18 cellular contexts compared by ENCODE assay signal in the genomic region with DNA sequence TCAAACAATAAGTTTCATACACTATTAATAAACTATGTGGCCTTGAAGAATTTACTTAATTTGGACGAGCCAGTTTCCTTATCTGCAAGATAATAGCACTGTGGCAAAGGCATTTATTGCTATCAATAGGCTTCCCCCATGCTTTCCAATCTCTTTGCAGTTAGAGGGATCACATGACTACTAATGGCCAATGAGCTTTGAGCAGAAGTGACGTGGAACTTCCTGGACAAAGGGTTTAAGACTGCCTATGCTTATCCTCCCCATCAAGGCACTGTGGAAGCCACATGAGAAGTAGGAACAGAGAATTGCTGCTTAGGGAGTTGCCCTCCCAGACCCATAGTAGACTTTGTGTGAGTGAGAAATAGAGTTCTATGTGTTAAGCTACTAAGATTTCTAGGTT. TPM values are rescaled to one million over a fixed set of nuclear protein-coding genes. Genes with fewer than 3 reads are reported as not detected.
DNase-seq lines count a peak whose midpoint lies in the region; ATAC-seq and TF ChIP-seq lines count a peak whose summit lies in the region.
"Had no signal": no experiment of that assay in that cellular context is flagged by ENCODE, and none has a peak within 500 bp of the region (broad histone marks: within the 10 kb centered on the region; RNA-seq: fewer than 3 reads in every experiment).

No MANE protein-coding gene starts in this region.

- H3K4me2 ChIP-seq in DND-41 (ENCODE audit: insufficient read depth, low read length), result no peak overlapping the region
- H3K4me2 ChIP-seq: BLaER1 treated with 17β-estradiol and CSF1 and Interleukin-3, amounts not matched to agents 10 nM and 100 nM had no signal

- TF ChIP-seq CTCF in DND-41 (IDR thresholded peaks at IDR 0.05; ENCODE audit: borderline replicate concordance, extremely low read depth, low read length, poor library complexity, severe bottlenecking), result no peak
- TF ChIP-seq CTCF in omental fat pad (IDR thresholded peaks at IDR 0.05), result no peak

- DNase-seq in DND-41, result no peak
- DNase-seq in Jurkat, Clone E6-1 (ENCODE audit: low read depth, low spot score), result peak; percentile 30
- peak; percentile 37 for DNase-seq in SK-N-DZ (ENCODE audit: low spot score)
- peak; percentile 9 for DNase-seq in germinal center (ENCODE audit: low spot score)
- no peak for DNase-seq in NCI-H1930 (lab: John Stamatoyannopoulos, UW)
- DNase-seq in omental fat pad (ENCODE audit: low spot score), result no peak
- DNase-seq: activated CD4-positive, alpha-beta T cell treated with anti-CD3 and anti-CD28 coated beads for 48 hours; body of pancreas; DMS153; head of caudate nucleus; NCI-H2029 treated with DMSO at 0.1 percent for 48 hours; NCI-H524 treated with DMSO at 0.1 percent for 48 hours; stimulated activated CD4-positive, alpha-beta T cell treated with anti-CD3 and anti-CD28 coated beads, Interleukin-12 subunit alpha, Interleukin-12 subunit beta, amount 100 ng/mL, for 4 hours; tibial artery had no signal

- no peaks in the 10 kb centered on the region for H3K79me2 ChIP-seq in DND-41 (ENCODE audit: insufficient read depth, low read length)

- H3K4me3 ChIP-seq in DND-41 (ENCODE audit: low read depth in 1 of 2, low read length in 2 of 2), result no peak overlapping the region
- no peak overlapping the region for H3K4me3 ChIP-seq in Jurkat, Clone E6-1 (ENCODE audit: low read length)
- H3K4me3 ChIP-seq: BLaER1 treated with 17β-estradiol and CSF1 and Interleukin-3, amounts not matched to agents 10 nM and 100 nM; body of pancreas; esophagus muscularis mucosa; tibial artery had no signal

- H3K9ac ChIP-seq in DND-41 (ENCODE audit: low read depth, low read length), result no peak overlapping the region
- H3K9ac ChIP-seq: BLaER1 treated with 17β-estradiol and CSF1 and Interleukin-3, amounts not matched to agents 10 nM and 100 nM had no signal

- H3K27me3 ChIP-seq in DND-41 (ENCODE audit: insufficient read depth, low read length, poor library complexity), result no peaks in the 10 kb centered on the region
- H3K27me3 ChIP-seq: BLaER1 treated with 17β-estradiol and CSF1 and Interleukin-3, amounts not matched to agents 10 nM and 100 nM; body of pancreas; esophagus muscularis mucosa; tibial artery had no signal

- H3K9me3 ChIP-seq in DND-41 (ENCODE audit: insufficient read depth, low read length, severe bottlenecking), result no peaks in the 10 kb centered on the region
- H3K9me3 ChIP-seq: body of pancreas, esophagus muscularis mucosa, tibial artery had no signal

- H4K20me1 ChIP-seq in DND-41 (ENCODE audit: insufficient read depth, low read length), result no peaks in the 10 kb centered on the region
- H4K20me1 ChIP-seq: BLaER1 treated with 17β-estradiol and CSF1 and Interleukin-3, amounts not matched to agents 10 nM and 100 nM had no signal

- peak overlapping the region; percentile 46; the same call in 1 of the 2 replicates for H2AFZ ChIP-seq in DND-41 (ENCODE audit: low read depth, low read length)

- no peaks in the 10 kb centered on the region for H3K36me3 ChIP-seq in DND-41 (ENCODE audit: insufficient read depth, low read length)
- H3K36me3 ChIP-seq: BLaER1 treated with 17β-estradiol and CSF1 and Interleukin-3, amounts not matched to agents 10 nM and 100 nM; esophagus muscularis mucosa; tibial artery had no signal

- ATAC-seq in DND-41 (ENCODE audit: insufficient read depth, low read depth) (no peak; the same call in 2 of the 3 replicates), GM21390 (IDR thresholded peaks at IDR 0.05; ENCODE audit: unreplicated experiment) (no peak), omental fat pad (ENCODE audit: low FRiP score) (no peak)
- ATAC-seq: body of pancreas; stimulated activated memory B cell treated with anti-CD40 and anti-IgM and Interleukin-4, amounts not matched to agents 10 μg/mL and 1 μg/mL and 100 μg/mL, for 72 hours had no signal

- no peak overlapping the region for H3K27ac ChIP-seq in DND-41 (ENCODE audit: low read length)
- H3K27ac ChIP-seq: BLaER1 treated with 17β-estradiol and CSF1 and Interleukin-3, amounts not matched to agents 10 nM and 100 nM; body of pancreas; esophagus muscularis mucosa; tibial artery had no signal

- peaks cover 23% of the 10 kb centered on the region for H3K4me1 ChIP-seq in DND-41 (ENCODE audit: insufficient read depth, low read length)
- H3K4me1 ChIP-seq: body of pancreas, esophagus muscularis mucosa, tibial artery had no signal

RNA-seq across cellular contexts. Expression of gene ZMAT3, which starts 16.7 kb away (rescaled TPM):
- 3.0 TPM for polyA plus RNA-seq in Jurkat, Clone E6-1 (2012; ENCODE audit: insufficient read depth, insufficient read length)
- polyA plus RNA-seq in SK-N-DZ (2014; cell fraction: cytosol; rRNA removed), result 2.0 and 2.4 TPM in 2 replicates
- polyA plus RNA-seq in SK-N-DZ (2014; cell fraction: nucleus; rRNA removed), result 0.91 and 1.8 TPM in 2 replicates
- total RNA-seq in omental fat pad, result 1 to 10 TPM; 7.7 to 9.1 (median 8.2) TPM

RNA-seq across cellular contexts. Expression of gene PIK3CA, which starts 59.9 kb away (rescaled TPM):
- polyA plus RNA-seq in Jurkat, Clone E6-1 (2012; ENCODE audit: insufficient read depth, insufficient read length), result 12.8 TPM
- 8.7 and 11.9 TPM in 2 replicates for polyA plus RNA-seq in SK-N-DZ (2014; cell fraction: cytosol; rRNA removed)
- 12.2 and 13.8 TPM in 2 replicates for polyA plus RNA-seq in SK-N-DZ (2014; cell fraction: nucleus; rRNA removed)
- total RNA-seq in omental fat pad, result 10 to 100 TPM; 28.8 to 75.6 (median 48.0) TPM

Comparison
In these comparisons a context has a peak if more than half of its experiments do, and no peak if none do; other contexts are left out.
1. DNase-seq: peak in Jurkat, Clone E6-1 (single experiment), SK-N-DZ (single experiment) and germinal center (single experiment); none in DND-41 (single experiment), NCI-H1930 (0 of 2) and omental fat pad (single experiment).